Comparison of ENCODE assay signal across 21 cellular contexts in the genomic region with DNA sequence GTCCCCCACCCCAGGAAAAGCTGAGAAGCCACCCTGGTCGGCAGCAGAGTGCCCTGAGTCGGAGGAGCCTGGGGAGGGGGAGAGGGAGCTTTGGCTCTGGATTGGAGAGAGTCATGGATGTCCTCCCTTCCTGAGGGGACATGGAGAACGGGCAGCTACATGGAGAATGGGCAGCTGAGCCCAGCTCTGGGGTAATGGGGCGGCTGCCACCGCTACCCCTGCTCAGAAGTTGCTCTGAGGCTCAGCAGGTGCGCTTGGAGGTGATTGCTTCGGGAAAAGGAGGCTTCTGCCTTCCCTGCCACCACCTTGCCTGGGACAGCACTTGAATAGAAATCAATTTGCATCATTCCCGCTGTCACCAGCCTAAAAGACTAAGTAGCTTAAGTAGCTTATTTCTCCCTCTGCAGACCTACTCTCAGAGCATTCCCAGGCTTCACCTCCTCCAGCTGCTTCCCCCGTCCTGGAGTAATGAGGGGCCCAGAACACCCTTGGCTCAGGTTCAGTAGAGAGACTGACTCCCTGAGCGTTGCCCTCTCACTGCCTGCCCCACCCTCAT. TPM values are rescaled to one million over a fixed set of nuclear protein-coding genes. Genes with fewer than 3 reads are reported as not detected.
"Had no signal": no experiment of that assay in that cellular context is flagged by ENCODE, and none has a peak within 500 bp of the region (broad histone marks: within the 10 kb centered on the region; RNA-seq: fewer than 3 reads in every experiment).

No MANE protein-coding gene starts in this region.

- H3K9me3 ChIP-seq: heart left ventricle, left ventricle myocardium inferior, psoas muscle, right lobe of liver, thoracic aorta, upper lobe of right lung had no signal

- H3K9me3 Mint-ChIP-seq: activated naive CD4-positive, alpha-beta T cell treated with anti-CD3 and anti-CD28 coated beads, Interleukin-2, amount 10 ng/mL, durations not matched to agents 7 days and 5 days; activated naive CD8-positive, alpha-beta T cell treated with anti-CD3 and anti-CD28 coated beads, Interleukin-2, amount 50 U/mL, for 24 hours; central memory CD8-positive, alpha-beta T cell; nephron progenitor cell; stimulated activated memory B cell treated with anti-CD40 and anti-IgM and Interleukin-4, amounts not matched to agents 10 μg/mL and 1 μg/mL and 100 μg/mL, for 72 hours had no signal

- H3K4me3 ChIP-seq: coronary artery, heart left ventricle, left ventricle myocardium inferior, psoas muscle, right lobe of liver, thoracic aorta, upper lobe of right lung had no signal

- H3K36me3 ChIP-seq: brain microvascular endothelial cell, heart left ventricle, left ventricle myocardium inferior, right lobe of liver, thoracic aorta, upper lobe of right lung had no signal

- H3K4me1 ChIP-seq: heart left ventricle, psoas muscle, right lobe of liver, upper lobe of right lung had no signal

- H3K4me3 Mint-ChIP-seq: activated CD4-positive, alpha-beta T cell treated with anti-CD3 and anti-CD28 coated beads for 36 hours; activated CD8-positive, alpha-beta memory T cell treated with anti-CD3 and anti-CD28 coated beads, Interleukin-2, amount 10 ng/mL, durations not matched to agents 7 days and 5 days; activated naive CD4-positive, alpha-beta T cell treated with anti-CD3 and anti-CD28 coated beads, Interleukin-2, amount 10 ng/mL, durations not matched to agents 7 days and 5 days; activated naive CD8-positive, alpha-beta T cell treated with anti-CD3 and anti-CD28 coated beads, Interleukin-2, amount 50 U/mL, for 24 hours; central memory CD8-positive, alpha-beta T cell; nephron progenitor cell; stimulated activated memory B cell treated with anti-CD40 and anti-IgM and Interleukin-4, amounts not matched to agents 10 μg/mL and 1 μg/mL and 100 μg/mL, for 72 hours; T-helper 17 cell had no signal

- H3K27ac Mint-ChIP-seq: activated CD4-positive, alpha-beta T cell treated with anti-CD3 and anti-CD28 coated beads for 36 hours; activated CD8-positive, alpha-beta memory T cell treated with anti-CD3 and anti-CD28 coated beads, Interleukin-2, amount 10 ng/mL, durations not matched to agents 7 days and 5 days; activated naive CD4-positive, alpha-beta T cell treated with anti-CD3 and anti-CD28 coated beads, Interleukin-2, amount 10 ng/mL, durations not matched to agents 7 days and 5 days; activated naive CD8-positive, alpha-beta T cell treated with anti-CD3 and anti-CD28 coated beads, Interleukin-2, amount 50 U/mL, for 24 hours; nephron progenitor cell; stimulated activated memory B cell treated with anti-CD40 and anti-IgM and Interleukin-4, amounts not matched to agents 10 μg/mL and 1 μg/mL and 100 μg/mL, for 72 hours; T-helper 17 cell had no signal

- ATAC-seq: activated CD4-positive, alpha-beta T cell treated with anti-CD3 and anti-CD28 coated beads for 36 hours; activated CD8-positive, alpha-beta memory T cell treated with anti-CD3 and anti-CD28 coated beads, Interleukin-2, amount 10 ng/mL, durations not matched to agents 7 days and 5 days; activated naive CD8-positive, alpha-beta T cell treated with anti-CD3 and anti-CD28 coated beads, Interleukin-2, amount 50 U/mL, for 24 hours; heart left ventricle; psoas muscle; right lobe of liver; stimulated activated memory B cell treated with anti-CD40 and anti-IgM and Interleukin-4, amounts not matched to agents 10 μg/mL and 1 μg/mL and 100 μg/mL, for 72 hours; T-helper 17 cell; upper lobe of right lung had no signal

- H3K36me3 Mint-ChIP-seq: activated CD8-positive, alpha-beta memory T cell treated with anti-CD3 and anti-CD28 coated beads, Interleukin-2, amount 10 ng/mL, durations not matched to agents 7 days and 5 days; activated naive CD4-positive, alpha-beta T cell treated with anti-CD3 and anti-CD28 coated beads, Interleukin-2, amount 10 ng/mL, durations not matched to agents 7 days and 5 days; stimulated activated memory B cell treated with anti-CD40 and anti-IgM and Interleukin-4, amounts not matched to agents 10 μg/mL and 1 μg/mL and 100 μg/mL, for 72 hours had no signal

- DNase-seq: activated CD4-positive, alpha-beta T cell treated with anti-CD3 and anti-CD28 coated beads for 36 hours; activated CD4-positive, alpha-beta T cell treated with anti-CD3 and anti-CD28 coated beads, Interleukin-2, amount 50 U/mL, for 48 hours; activated CD8-positive, alpha-beta memory T cell treated with anti-CD3 and anti-CD28 coated beads, Interleukin-2, amount 10 ng/mL, durations not matched to agents 7 days and 5 days; activated naive CD4-positive, alpha-beta T cell treated with anti-CD3 and anti-CD28 coated beads, Interleukin-2, amount 10 ng/mL, durations not matched to agents 7 days and 5 days; activated naive CD8-positive, alpha-beta T cell treated with anti-CD3 and anti-CD28 coated beads, Interleukin-2, amount 50 U/mL, for 24 hours; anterior cingulate cortex; brain microvascular endothelial cell; erythroblast; heart left ventricle; left ventricle myocardium inferior; mammary epithelial cell; nephron progenitor cell; psoas muscle; right lobe of liver; stimulated activated CD4-positive, alpha-beta T cell treated with anti-CD3 and anti-CD28 coated beads, Interleukin-4, amount 100 ng/mL, for 4 hours; T-helper 17 cell; upper lobe of right lung had no signal

- H3K4me1 Mint-ChIP-seq: activated CD4-positive, alpha-beta T cell treated with anti-CD3 and anti-CD28 coated beads for 36 hours; activated CD8-positive, alpha-beta memory T cell treated with anti-CD3 and anti-CD28 coated beads, Interleukin-2, amount 10 ng/mL, durations not matched to agents 7 days and 5 days; activated naive CD4-positive, alpha-beta T cell treated with anti-CD3 and anti-CD28 coated beads, Interleukin-2, amount 10 ng/mL, durations not matched to agents 7 days and 5 days; activated naive CD8-positive, alpha-beta T cell treated with anti-CD3 and anti-CD28 coated beads, Interleukin-2, amount 50 U/mL, for 24 hours; central memory CD8-positive, alpha-beta T cell; stimulated activated memory B cell treated with anti-CD40 and anti-IgM and Interleukin-4, amounts not matched to agents 10 μg/mL and 1 μg/mL and 100 μg/mL, for 72 hours; T-helper 17 cell had no signal

- H3K27ac ChIP-seq: brain microvascular endothelial cell, coronary artery, heart left ventricle, left ventricle myocardium inferior, psoas muscle, right lobe of liver, thoracic aorta, upper lobe of right lung had no signal

- H3K27me3 ChIP-seq: brain microvascular endothelial cell, right lobe of liver had no signal

RNA-seq across cellular contexts. Expression of gene DISP3, which starts 8.3 kb away (rescaled TPM):
- total RNA-seq: left ventricle myocardium inferior, thoracic aorta, upper lobe of right lung had no signal
